Comparison of ENCODE assay signal across 19 cellular contexts in genomic region chr3:151751161-151751560, GRCh38. TPM values are rescaled to one million over a fixed set of nuclear protein-coding genes. Genes with fewer than 3 reads are reported as not detected.
DNase-seq lines count a peak whose midpoint lies in the region; ATAC-seq and TF ChIP-seq lines count a peak whose summit lies in the region.
"Had no signal": no experiment of that assay in that cellular context is flagged by ENCODE, and none has a peak within 500 bp of the region (broad histone marks: within the 10 kb centered on the region; RNA-seq: fewer than 3 reads in every experiment).

No MANE protein-coding gene starts in this region.

- H3K14ac ChIP-seq in mesenchymal stem cell (ENCODE audit: low read length in 2 of 2), result no peak overlapping the region

- H2BK12ac ChIP-seq in mesenchymal stem cell (ENCODE audit: low read length in 2 of 2), result no peak overlapping the region

- H3K4me1 Mint-ChIP-seq in activated CD8-positive, alpha-beta memory T cell treated with anti-CD3 and anti-CD28 coated beads, Interleukin-2, amount 10 ng/mL, durations not matched to agents 7 days and 5 days, result no peaks in the 10 kb centered on the region
- H3K4me1 Mint-ChIP-seq: activated naive CD4-positive, alpha-beta T cell treated with anti-CD3 and anti-CD28 coated beads, Interleukin-2, amount 50 U/mL, for 24 hours; CD4-positive, CD25-positive, alpha-beta regulatory T cell; central memory CD8-positive, alpha-beta T cell; naive B cell had no signal

- no peak overlapping the region for H3K4me2 ChIP-seq in mesenchymal stem cell (ENCODE audit: low read length, poor library complexity, severe bottlenecking)

- H3K23ac ChIP-seq in mesenchymal stem cell (ENCODE audit: low read length in 2 of 2), result no peak overlapping the region

- no peak overlapping the region for H3K4ac ChIP-seq in mesenchymal stem cell (ENCODE audit: low read depth in 1 of 2, low read length in 2 of 2)

- no peaks in the 10 kb centered on the region for H3K4me1 ChIP-seq in mesenchymal stem cell (ENCODE audit: control insufficient read depth, insufficient read depth, low read depth, low read length)

- no peaks in the 10 kb centered on the region for H3K9me3 Mint-ChIP-seq in activated CD8-positive, alpha-beta memory T cell treated with anti-CD3 and anti-CD28 coated beads, Interleukin-2, amount 10 ng/mL, durations not matched to agents 7 days and 5 days (ENCODE audit: low read depth)
- H3K9me3 Mint-ChIP-seq: activated naive CD4-positive, alpha-beta T cell treated with anti-CD3 and anti-CD28 coated beads, Interleukin-2, amount 50 U/mL, for 24 hours; central memory CD8-positive, alpha-beta T cell had no signal

- H3K9ac ChIP-seq in mesenchymal stem cell (ENCODE audit: low read length), result no peak overlapping the region

- DNase-seq in GM03348 (ENCODE audit: low spot score), result peak; percentile 49
- DNase-seq in NOMO-1 treated with DMSO at 0.1 percent for 48 hours (lab: John Stamatoyannopoulos, UW; ENCODE audit: unreplicated experiment), result peak; percentile 92
- peak; percentile 89 for DNase-seq in epithelial cell of esophagus (ENCODE audit: low read depth)
- DNase-seq in mesenchymal stem cell, result peak; percentile 7
- no peak for DNase-seq in activated CD8-positive, alpha-beta memory T cell treated with anti-CD3 and anti-CD28 coated beads, Interleukin-2, amount 10 ng/mL, durations not matched to agents 7 days and 5 days
- no peak for DNase-seq in SW 1271 (lab: John Stamatoyannopoulos, UW)
- DNase-seq: CD4-positive, CD25-positive, alpha-beta regulatory T cell; left cardiac atrium; naive B cell; NCI-H1092; NCI-H446; stimulated activated CD4-positive, alpha-beta T cell treated with anti-CD3 and anti-CD28 coated beads, Interleukin-1b, Interleukin-23, amount 100 ng/mL, for 48 hours; T-helper 1 cell had no signal

- no peak for TF ChIP-seq CTCF in epithelial cell of esophagus (IDR thresholded peaks at IDR 0.05; ENCODE audit: insufficient read depth, low read depth, low read length, missing control alignments)

- no peak overlapping the region for H2AK5ac ChIP-seq in mesenchymal stem cell (ENCODE audit: low read length, severe bottlenecking)

- H3K36me3 ChIP-seq in mesenchymal stem cell (ENCODE audit: control insufficient read depth in 1 of 2, insufficient read depth in 2 of 2, low read depth in 1 of 2, low read length in 2 of 2), result no peaks in the 10 kb centered on the region

- H3K36me3 Mint-ChIP-seq in activated CD8-positive, alpha-beta memory T cell treated with anti-CD3 and anti-CD28 coated beads, Interleukin-2, amount 10 ng/mL, durations not matched to agents 7 days and 5 days, result no peaks in the 10 kb centered on the region
- H3K36me3 Mint-ChIP-seq: activated naive CD4-positive, alpha-beta T cell treated with anti-CD3 and anti-CD28 coated beads, Interleukin-2, amount 50 U/mL, for 24 hours; CD4-positive, CD25-positive, alpha-beta regulatory T cell; naive B cell had no signal

- no peak overlapping the region for H3K4me3 Mint-ChIP-seq in activated CD8-positive, alpha-beta memory T cell treated with anti-CD3 and anti-CD28 coated beads, Interleukin-2, amount 10 ng/mL, durations not matched to agents 7 days and 5 days
- H3K4me3 Mint-ChIP-seq: activated naive CD4-positive, alpha-beta T cell treated with anti-CD3 and anti-CD28 coated beads, Interleukin-2, amount 50 U/mL, for 24 hours; CD4-positive, CD25-positive, alpha-beta regulatory T cell; central memory CD8-positive, alpha-beta T cell; naive B cell had no signal

- H3K9me3 ChIP-seq in mesenchymal stem cell (ENCODE audit: control insufficient read depth, low read length), result peaks cover 10% of the 10 kb centered on the region

- CTCF ChIA-PET in activated CD8-positive, alpha-beta memory T cell treated with anti-CD3 and anti-CD28 coated beads, Interleukin-2, amount 10 ng/mL, durations not matched to agents 7 days and 5 days (lab: Charles Lee), result no interaction called here

- no peak overlapping the region for H3K4me3 ChIP-seq in epithelial cell of esophagus (ENCODE audit: low read length)
- no peak overlapping the region for H3K4me3 ChIP-seq in mesenchymal stem cell (ENCODE audit: insufficient read depth in 1 of 2, low read depth in 1 of 2, low read length in 2 of 2)

- WGBS in mesenchymal stem cell, result no CpG with 5 or more reads among the region's 1 CpG

- no peak overlapping the region for H3K27ac Mint-ChIP-seq in activated CD8-positive, alpha-beta memory T cell treated with anti-CD3 and anti-CD28 coated beads, Interleukin-2, amount 10 ng/mL, durations not matched to agents 7 days and 5 days
- H3K27ac Mint-ChIP-seq: activated naive CD4-positive, alpha-beta T cell treated with anti-CD3 and anti-CD28 coated beads, Interleukin-2, amount 50 U/mL, for 24 hours; CD4-positive, CD25-positive, alpha-beta regulatory T cell had no signal

- H3K27me3 Mint-ChIP-seq in activated CD8-positive, alpha-beta memory T cell treated with anti-CD3 and anti-CD28 coated beads, Interleukin-2, amount 10 ng/mL, durations not matched to agents 7 days and 5 days, result peaks cover 2% of the 10 kb centered on the region
- H3K27me3 Mint-ChIP-seq: naive B cell had no signal

- H2BK15ac ChIP-seq in mesenchymal stem cell (ENCODE audit: low read depth, poor library complexity, severe bottlenecking), result no peak overlapping the region

- H4K8ac ChIP-seq in mesenchymal stem cell (ENCODE audit: low read length), result no peak overlapping the region

- no peaks in the 10 kb centered on the region for H3K79me1 ChIP-seq in mesenchymal stem cell (replicated peaks; ENCODE audit: low read length, poor library complexity, severe bottlenecking)

- no peaks in the 10 kb centered on the region for H3K27me3 ChIP-seq in mesenchymal stem cell (ENCODE audit: control insufficient read depth in 1 of 2, insufficient read depth in 1 of 2, low read length in 2 of 2)

- no peak overlapping the region for H3K18ac ChIP-seq in mesenchymal stem cell (ENCODE audit: low read depth in 1 of 2, low read length in 2 of 2)

- no peak overlapping the region for H2BK120ac ChIP-seq in mesenchymal stem cell (ENCODE audit: low read depth, low read length)

- no peak overlapping the region for H2AFZ ChIP-seq in mesenchymal stem cell (ENCODE audit: low read depth, low read length)

- no peak overlapping the region for H3K27ac ChIP-seq in mesenchymal stem cell (ENCODE audit: low read length, poor library complexity, severe bottlenecking)

- H2BK5ac ChIP-seq in mesenchymal stem cell (ENCODE audit: low read depth, low read length, poor library complexity, severe bottlenecking), result no peak overlapping the region

- no peak overlapping the region for H4K91ac ChIP-seq in mesenchymal stem cell (ENCODE audit: low read length)

- no peak for ATAC-seq in activated CD8-positive, alpha-beta memory T cell treated with anti-CD3 and anti-CD28 coated beads, Interleukin-2, amount 10 ng/mL, durations not matched to agents 7 days and 5 days
- ATAC-seq in HG03354 (IDR thresholded peaks at IDR 0.05; ENCODE audit: poor library complexity, severe bottlenecking, unreplicated experiment), result no peak
- ATAC-seq in GM21825 (IDR thresholded peaks at IDR 0.05; ENCODE audit: unreplicated experiment), result no peak

RNA-seq across cellular contexts. Expression of gene AADACL2, which starts 17.4 kb away (rescaled TPM):
- polyA plus RNA-seq in mesenchymal stem cell (2013, experiment 1 of 2), result not detected
- not detected for polyA plus RNA-seq in mesenchymal stem cell (2013, experiment 2 of 2)
- not detected for total RNA-seq in activated CD8-positive, alpha-beta memory T cell treated with anti-CD3 and anti-CD28 coated beads, Interleukin-2, amount 10 ng/mL, durations not matched to agents 7 days and 5 days
- total RNA-seq: CD4-positive, CD25-positive, alpha-beta regulatory T cell; HT1080; left cardiac atrium; pulmonary artery endothelial cell had no signal
- polyA plus RNA-seq: CD4-positive, CD25-positive, alpha-beta regulatory T cell had no signal

Comparison
In these comparisons a context has a peak if more than half of its experiments do, and no peak if none do; other contexts are left out.
1. DNase-seq: peak in GM03348 (single experiment), NOMO-1 treated with DMSO at 0.1 percent for 48 hours (single experiment), epithelial cell of esophagus (single experiment) and mesenchymal stem cell (single experiment); none in activated CD8-positive, alpha-beta memory T cell treated with anti-CD3 and anti-CD28 coated beads, Interleukin-2, amount 10 ng/mL, durations not matched to agents 7 days and 5 days (single experiment) and SW 1271 (0 of 2).